Comparison of ENCODE assay signal across 1 cellular context in the genomic region with DNA sequence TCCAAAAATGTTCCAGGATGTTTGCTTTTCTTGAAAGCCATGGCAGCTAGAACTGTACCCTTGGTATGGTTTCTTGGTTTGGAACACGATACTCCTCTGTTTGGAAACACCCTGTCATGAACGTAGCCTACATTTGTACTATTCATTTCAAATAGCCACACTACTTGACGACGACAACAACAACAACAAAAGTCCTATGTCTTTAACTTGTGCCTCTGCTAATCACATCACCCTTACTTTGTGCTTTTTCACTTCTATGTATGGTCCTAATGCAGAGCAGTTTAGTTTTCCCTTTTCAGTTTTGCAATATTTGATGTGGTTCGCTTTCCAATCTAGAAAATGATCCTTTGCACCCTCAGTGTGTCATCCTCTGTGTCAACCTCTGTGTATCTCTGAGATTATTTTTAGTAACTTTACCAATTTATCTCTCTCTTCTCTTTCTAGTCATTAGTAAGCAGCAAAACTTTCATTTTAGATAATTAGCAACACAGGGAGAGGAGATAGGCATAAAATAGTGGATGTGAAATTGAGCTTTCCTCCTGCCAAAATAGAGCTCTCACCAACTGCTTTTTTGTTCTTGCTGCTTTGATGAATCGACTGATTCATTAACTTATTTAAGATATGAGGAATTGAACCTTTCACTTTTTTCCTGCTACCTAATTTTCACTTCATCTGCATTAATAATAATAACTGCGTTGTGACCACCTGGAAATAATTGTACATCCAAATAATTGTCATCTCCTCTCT.
TF ChIP-seq lines count a peak whose summit lies in the region.

No MANE protein-coding gene starts in this region.

TF ChIP-seq in GM12878, 131 proteins besides CTCF, POLR2A, EP300 and RAD21 (continued from another document and continues in another):
- TF ChIP-seq STAT1 (conservative IDR thresholded peaks at IDR 0.05): no peak
- TF ChIP-seq IRF4 (IDR thresholded peaks at IDR 0.05; ENCODE audit: low read depth, low read length): no peak
- TF ChIP-seq ZNF207 (IDR thresholded peaks at IDR 0.05; ENCODE audit: borderline replicate concordance): no peak
- peak; percentile 85 for TF ChIP-seq ATF7 (IDR thresholded peaks at IDR 0.05; ENCODE audit: low read depth)
- peak; percentile 31 for TF ChIP-seq KLF5 (IDR thresholded peaks at IDR 0.05; ENCODE audit: partially characterized antibody)
- peak; percentile 68; the same call in 1 of the 2 replicates for TF ChIP-seq CREB1 (IDR thresholded peaks at IDR 0.05; ENCODE audit: low read depth)
- no peak for TF ChIP-seq SMAD1 (IDR thresholded peaks at IDR 0.05; ENCODE audit: low read depth, partially characterized antibody)
- TF ChIP-seq, protein P1, sequence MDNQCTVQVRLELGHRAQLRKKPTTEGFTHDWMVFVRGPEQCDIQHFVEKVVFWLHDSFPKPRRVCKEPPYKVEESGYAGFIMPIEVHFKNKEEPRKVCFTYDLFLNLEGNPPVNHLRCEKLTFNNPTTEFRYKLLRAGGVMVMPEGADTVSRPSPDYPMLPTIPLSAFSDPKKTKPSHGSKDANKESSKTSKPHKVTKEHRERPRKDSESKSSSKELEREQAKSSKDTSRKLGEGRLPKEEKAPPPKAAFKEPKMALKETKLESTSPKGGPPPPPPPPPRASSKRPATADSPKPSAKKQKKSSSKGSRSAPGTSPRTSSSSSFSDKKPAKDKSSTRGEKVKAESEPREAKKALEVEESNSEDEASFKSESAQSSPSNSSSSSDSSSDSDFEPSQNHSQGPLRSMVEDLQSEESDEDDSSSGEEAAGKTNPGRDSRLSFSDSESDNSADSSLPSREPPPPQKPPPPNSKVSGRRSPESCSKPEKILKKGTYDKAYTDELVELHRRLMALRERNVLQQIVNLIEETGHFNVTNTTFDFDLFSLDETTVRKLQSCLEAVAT (IDR thresholded peaks at IDR 0.05): 0 out of 2 replicates have a peak, but pooled peaks have one; percentile 36
- no peak; the same call in 1 of the 2 replicates for TF ChIP-seq JUND (IDR thresholded peaks at IDR 0.05; ENCODE audit: low read depth, low read length)
- no peak for TF ChIP-seq ZNF622 (IDR thresholded peaks at IDR 0.05)
- TF ChIP-seq RCOR1 (conservative IDR thresholded peaks at IDR 0.05; ENCODE audit: low read depth, low read length): 0 out of 2 replicates have a peak, but pooled peaks have one; percentile 31
- TF ChIP-seq, protein P2, sequence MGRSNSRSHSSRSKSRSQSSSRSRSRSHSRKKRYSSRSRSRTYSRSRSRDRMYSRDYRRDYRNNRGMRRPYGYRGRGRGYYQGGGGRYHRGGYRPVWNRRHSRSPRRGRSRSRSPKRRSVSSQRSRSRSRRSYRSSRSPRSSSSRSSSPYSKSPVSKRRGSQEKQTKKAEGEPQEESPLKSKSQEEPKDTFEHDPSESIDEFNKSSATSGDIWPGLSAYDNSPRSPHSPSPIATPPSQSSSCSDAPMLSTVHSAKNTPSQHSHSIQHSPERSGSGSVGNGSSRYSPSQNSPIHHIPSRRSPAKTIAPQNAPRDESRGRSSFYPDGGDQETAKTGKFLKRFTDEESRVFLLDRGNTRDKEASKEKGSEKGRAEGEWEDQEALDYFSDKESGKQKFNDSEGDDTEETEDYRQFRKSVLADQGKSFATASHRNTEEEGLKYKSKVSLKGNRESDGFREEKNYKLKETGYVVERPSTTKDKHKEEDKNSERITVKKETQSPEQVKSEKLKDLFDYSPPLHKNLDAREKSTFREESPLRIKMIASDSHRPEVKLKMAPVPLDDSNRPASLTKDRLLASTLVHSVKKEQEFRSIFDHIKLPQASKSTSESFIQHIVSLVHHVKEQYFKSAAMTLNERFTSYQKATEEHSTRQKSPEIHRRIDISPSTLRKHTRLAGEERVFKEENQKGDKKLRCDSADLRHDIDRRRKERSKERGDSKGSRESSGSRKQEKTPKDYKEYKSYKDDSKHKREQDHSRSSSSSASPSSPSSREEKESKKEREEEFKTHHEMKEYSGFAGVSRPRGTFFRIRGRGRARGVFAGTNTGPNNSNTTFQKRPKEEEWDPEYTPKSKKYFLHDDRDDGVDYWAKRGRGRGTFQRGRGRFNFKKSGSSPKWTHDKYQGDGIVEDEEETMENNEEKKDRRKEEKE (IDR thresholded peaks at IDR 0.05): no peak
- TF ChIP-seq, protein P3, sequence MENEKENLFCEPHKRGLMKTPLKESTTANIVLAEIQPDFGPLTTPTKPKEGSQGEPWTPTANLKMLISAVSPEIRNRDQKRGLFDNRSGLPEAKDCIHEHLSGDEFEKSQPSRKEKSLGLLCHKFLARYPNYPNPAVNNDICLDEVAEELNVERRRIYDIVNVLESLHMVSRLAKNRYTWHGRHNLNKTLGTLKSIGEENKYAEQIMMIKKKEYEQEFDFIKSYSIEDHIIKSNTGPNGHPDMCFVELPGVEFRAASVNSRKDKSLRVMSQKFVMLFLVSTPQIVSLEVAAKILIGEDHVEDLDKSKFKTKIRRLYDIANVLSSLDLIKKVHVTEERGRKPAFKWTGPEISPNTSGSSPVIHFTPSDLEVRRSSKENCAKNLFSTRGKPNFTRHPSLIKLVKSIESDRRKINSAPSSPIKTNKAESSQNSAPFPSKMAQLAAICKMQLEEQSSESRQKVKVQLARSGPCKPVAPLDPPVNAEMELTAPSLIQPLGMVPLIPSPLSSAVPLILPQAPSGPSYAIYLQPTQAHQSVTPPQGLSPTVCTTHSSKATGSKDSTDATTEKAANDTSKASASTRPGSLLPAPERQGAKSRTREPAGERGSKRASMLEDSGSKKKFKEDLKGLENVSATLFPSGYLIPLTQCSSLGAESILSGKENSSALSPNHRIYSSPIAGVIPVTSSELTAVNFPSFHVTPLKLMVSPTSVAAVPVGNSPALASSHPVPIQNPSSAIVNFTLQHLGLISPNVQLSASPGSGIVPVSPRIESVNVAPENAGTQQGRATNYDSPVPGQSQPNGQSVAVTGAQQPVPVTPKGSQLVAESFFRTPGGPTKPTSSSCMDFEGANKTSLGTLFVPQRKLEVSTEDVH (IDR thresholded peaks at IDR 0.05; ENCODE audit: low read depth, partially characterized antibody): no peak
- no peak for TF ChIP-seq POLR2AphosphoS5 (IDR thresholded peaks at IDR 0.05; ENCODE audit: low read length)
- TF ChIP-seq, protein P4, sequence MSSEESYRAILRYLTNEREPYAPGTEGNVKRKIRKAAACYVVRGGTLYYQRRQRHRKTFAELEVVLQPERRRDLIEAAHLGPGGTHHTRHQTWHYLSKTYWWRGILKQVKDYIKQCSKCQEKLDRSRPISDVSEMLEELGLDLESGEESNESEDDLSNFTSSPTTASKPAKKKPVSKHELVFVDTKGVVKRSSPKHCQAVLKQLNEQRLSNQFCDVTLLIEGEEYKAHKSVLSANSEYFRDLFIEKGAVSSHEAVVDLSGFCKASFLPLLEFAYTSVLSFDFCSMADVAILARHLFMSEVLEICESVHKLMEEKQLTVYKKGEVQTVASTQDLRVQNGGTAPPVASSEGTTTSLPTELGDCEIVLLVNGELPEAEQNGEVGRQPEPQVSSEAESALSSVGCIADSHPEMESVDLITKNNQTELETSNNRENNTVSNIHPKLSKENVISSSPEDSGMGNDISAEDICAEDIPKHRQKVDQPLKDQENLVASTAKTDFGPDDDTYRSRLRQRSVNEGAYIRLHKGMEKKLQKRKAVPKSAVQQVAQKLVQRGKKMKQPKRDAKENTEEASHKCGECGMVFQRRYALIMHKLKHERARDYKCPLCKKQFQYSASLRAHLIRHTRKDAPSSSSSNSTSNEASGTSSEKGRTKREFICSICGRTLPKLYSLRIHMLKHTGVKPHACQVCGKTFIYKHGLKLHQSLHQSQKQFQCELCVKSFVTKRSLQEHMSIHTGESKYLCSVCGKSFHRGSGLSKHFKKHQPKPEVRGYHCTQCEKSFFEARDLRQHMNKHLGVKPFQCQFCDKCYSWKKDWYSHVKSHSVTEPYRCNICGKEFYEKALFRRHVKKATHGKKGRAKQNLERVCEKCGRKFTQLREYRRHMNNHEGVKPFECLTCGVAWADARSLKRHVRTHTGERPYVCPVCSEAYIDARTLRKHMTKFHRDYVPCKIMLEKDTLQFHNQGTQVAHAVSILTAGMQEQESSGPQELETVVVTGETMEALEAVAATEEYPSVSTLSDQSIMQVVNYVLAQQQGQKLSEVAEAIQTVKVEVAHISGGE (CRISPR knock-in tag; IDR thresholded peaks at IDR 0.05): no peak
- TF ChIP-seq GABPA (IDR thresholded peaks at IDR 0.05; ENCODE audit: low read depth): peak; percentile 51; the same call in 1 of the 2 replicates
- no peak for TF ChIP-seq LARP7 (IDR thresholded peaks at IDR 0.05)
- TF ChIP-seq NR2C2 (IDR thresholded peaks at IDR 0.05; ENCODE audit: borderline replicate concordance, control insufficient read depth, insufficient read length, low read depth): no peak
- TF ChIP-seq PAX5 (IDR thresholded peaks at IDR 0.05; ENCODE audit: borderline replicate concordance, low read depth, low read length): peak; percentile 56; the same call in 1 of the 2 replicates
- TF ChIP-seq PML (IDR thresholded peaks at IDR 0.05; ENCODE audit: low read length): peak; percentile 87
- TF ChIP-seq, protein P5, sequence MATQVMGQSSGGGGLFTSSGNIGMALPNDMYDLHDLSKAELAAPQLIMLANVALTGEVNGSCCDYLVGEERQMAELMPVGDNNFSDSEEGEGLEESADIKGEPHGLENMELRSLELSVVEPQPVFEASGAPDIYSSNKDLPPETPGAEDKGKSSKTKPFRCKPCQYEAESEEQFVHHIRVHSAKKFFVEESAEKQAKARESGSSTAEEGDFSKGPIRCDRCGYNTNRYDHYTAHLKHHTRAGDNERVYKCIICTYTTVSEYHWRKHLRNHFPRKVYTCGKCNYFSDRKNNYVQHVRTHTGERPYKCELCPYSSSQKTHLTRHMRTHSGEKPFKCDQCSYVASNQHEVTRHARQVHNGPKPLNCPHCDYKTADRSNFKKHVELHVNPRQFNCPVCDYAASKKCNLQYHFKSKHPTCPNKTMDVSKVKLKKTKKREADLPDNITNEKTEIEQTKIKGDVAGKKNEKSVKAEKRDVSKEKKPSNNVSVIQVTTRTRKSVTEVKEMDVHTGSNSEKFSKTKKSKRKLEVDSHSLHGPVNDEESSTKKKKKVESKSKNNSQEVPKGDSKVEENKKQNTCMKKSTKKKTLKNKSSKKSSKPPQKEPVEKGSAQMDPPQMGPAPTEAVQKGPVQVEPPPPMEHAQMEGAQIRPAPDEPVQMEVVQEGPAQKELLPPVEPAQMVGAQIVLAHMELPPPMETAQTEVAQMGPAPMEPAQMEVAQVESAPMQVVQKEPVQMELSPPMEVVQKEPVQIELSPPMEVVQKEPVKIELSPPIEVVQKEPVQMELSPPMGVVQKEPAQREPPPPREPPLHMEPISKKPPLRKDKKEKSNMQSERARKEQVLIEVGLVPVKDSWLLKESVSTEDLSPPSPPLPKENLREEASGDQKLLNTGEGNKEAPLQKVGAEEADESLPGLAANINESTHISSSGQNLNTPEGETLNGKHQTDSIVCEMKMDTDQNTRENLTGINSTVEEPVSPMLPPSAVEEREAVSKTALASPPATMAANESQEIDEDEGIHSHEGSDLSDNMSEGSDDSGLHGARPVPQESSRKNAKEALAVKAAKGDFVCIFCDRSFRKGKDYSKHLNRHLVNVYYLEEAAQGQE (IDR thresholded peaks at IDR 0.05; ENCODE audit: low read depth, low read length): no peak
- TF ChIP-seq, protein P6, sequence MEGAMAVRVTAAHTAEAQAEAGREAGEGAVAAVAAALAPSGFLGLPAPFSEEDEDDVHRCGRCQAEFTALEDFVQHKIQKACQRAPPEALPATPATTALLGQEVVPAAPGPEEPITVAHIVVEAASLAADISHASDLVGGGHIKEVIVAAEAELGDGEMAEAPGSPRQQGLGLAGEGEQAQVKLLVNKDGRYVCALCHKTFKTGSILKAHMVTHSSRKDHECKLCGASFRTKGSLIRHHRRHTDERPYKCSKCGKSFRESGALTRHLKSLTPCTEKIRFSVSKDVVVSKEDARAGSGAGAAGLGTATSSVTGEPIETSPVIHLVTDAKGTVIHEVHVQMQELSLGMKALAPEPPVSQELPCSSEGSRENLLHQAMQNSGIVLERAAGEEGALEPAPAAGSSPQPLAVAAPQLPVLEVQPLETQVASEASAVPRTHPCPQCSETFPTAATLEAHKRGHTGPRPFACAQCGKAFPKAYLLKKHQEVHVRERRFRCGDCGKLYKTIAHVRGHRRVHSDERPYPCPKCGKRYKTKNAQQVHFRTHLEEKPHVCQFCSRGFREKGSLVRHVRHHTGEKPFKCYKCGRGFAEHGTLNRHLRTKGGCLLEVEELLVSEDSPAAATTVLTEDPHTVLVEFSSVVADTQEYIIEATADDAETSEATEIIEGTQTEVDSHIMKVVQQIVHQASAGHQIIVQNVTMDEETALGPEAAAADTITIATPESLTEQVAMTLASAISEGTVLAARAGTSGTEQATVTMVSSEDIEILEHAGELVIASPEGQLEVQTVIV (IDR thresholded peaks at IDR 0.05; ENCODE audit: borderline replicate concordance, partially characterized antibody): no peak
- TF ChIP-seq ZBED1 (IDR thresholded peaks at IDR 0.05; ENCODE audit: borderline replicate concordance): peak; percentile 91
- no peak for TF ChIP-seq YBX1 (IDR thresholded peaks at IDR 0.05)
- peak; percentile 96 for TF ChIP-seq MEF2A (IDR thresholded peaks at IDR 0.05; ENCODE audit: insufficient read depth, low read depth, low read length)
- TF ChIP-seq, protein P7, sequence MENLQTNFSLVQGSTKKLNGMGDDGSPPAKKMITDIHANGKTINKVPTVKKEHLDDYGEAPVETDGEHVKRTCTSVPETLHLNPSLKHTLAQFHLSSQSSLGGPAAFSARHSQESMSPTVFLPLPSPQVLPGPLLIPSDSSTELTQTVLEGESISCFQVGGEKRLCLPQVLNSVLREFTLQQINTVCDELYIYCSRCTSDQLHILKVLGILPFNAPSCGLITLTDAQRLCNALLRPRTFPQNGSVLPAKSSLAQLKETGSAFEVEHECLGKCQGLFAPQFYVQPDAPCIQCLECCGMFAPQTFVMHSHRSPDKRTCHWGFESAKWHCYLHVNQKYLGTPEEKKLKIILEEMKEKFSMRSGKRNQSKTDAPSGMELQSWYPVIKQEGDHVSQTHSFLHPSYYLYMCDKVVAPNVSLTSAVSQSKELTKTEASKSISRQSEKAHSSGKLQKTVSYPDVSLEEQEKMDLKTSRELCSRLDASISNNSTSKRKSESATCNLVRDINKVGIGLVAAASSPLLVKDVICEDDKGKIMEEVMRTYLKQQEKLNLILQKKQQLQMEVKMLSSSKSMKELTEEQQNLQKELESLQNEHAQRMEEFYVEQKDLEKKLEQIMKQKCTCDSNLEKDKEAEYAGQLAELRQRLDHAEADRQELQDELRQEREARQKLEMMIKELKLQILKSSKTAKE (IDR thresholded peaks at IDR 0.05; ENCODE audit: low read depth, poor library complexity, severe bottlenecking): peak; percentile 64
- TF ChIP-seq BHLHE40 (IDR thresholded peaks at IDR 0.05; ENCODE audit: borderline replicate concordance in 1 of 2, low read depth in 2 of 2, low read length in 1 of 2): peak; percentile 30 to 39; a peak in 2 of 4 replicates
- peak; percentile 95 to 98 for TF ChIP-seq IKZF2 (IDR thresholded peaks at IDR 0.05)
- TF ChIP-seq TBL1XR1 (IDR thresholded peaks at IDR 0.05; ENCODE audit: low read depth, low read length): peak; percentile 89
- no peak for TF ChIP-seq RFX5 (IDR thresholded peaks at IDR 0.05; ENCODE audit: low read depth, low read length)
- TF ChIP-seq NFIC (IDR thresholded peaks at IDR 0.05; ENCODE audit: low read depth, low read length): peak; percentile 99
- TF ChIP-seq HDAC2 (IDR thresholded peaks at IDR 0.05): no peak
- peak; percentile 95 for TF ChIP-seq MEF2B (IDR thresholded peaks at IDR 0.05; ENCODE audit: partially characterized antibody, poor library complexity, severe bottlenecking)
- TF ChIP-seq CBFB (IDR thresholded peaks at IDR 0.05; ENCODE audit: low read depth): peak; percentile 73; the same call in 1 of the 2 replicates
- TF ChIP-seq CEBPB (IDR thresholded peaks at IDR 0.05; ENCODE audit: borderline replicate concordance in 1 of 2, low read depth in 2 of 2, low read length in 2 of 2): peak in 1 of 2 experiments; percentile 68; a peak in 1 of 4 replicates
- peak in 1 of 2 experiments; percentile 80; a peak in 2 of 4 replicates for TF ChIP-seq SRF (IDR thresholded peaks at IDR 0.05; ENCODE audit: low read depth in 2 of 2, low read length in 2 of 2)
- no peak for TF ChIP-seq SMAD5 (IDR thresholded peaks at IDR 0.05; ENCODE audit: low read depth)
